In the genomic region with DNA sequence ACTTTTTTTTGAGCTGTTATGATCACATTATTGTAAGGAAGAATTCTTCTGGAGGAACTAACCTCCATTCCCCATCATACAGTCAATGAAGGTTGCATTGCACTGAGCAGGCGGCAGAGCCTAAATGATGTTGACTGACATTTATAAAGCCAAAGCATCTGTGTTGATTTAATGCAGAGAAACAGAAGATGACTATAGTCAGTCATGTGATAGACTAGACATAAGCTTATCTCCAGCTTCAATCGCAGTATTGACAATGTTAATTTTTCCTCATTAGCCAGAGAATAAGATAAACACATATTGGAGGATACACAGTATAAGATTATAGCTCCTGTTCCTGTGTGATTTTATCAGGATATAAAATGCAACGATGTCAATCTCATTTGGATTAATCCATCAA, we compare ENCODE assay signal across 25 cellular contexts.
"Had no signal": no experiment of that assay in that cellular context is flagged by ENCODE, and none has a peak within 500 bp of the region (broad histone marks: within the 10 kb centered on the region; RNA-seq: fewer than 3 reads in every experiment).

No MANE protein-coding gene starts in this region.

- ATAC-seq: gastrocnemius medialis; left lung; mucosa of descending colon; natural killer cell treated with Interleukin-12 subunit alpha and Interleukin-12 subunit beta and Interleukin-15 and Interleukin-18, amount 100 ng/mL, for 72 hours; pancreas; sciatic nerve; stimulated activated naive B cell treated with anti-CD40 and anti-IgM and Interleukin-4, amounts not matched to agents 10 μg/mL and 1 μg/mL and 100 μg/mL, for 72 hours; upper lobe of right lung had no signal

- DNase-seq: activated CD4-positive, alpha-beta memory T cell treated with anti-CD3 and anti-CD28 coated beads, Interleukin-2, amount 10 ng/mL, durations not matched to agents 7 days and 5 days; activated CD4-positive, alpha-beta T cell treated with anti-CD3 and anti-CD28 coated beads, Interleukin-2, amount 10 ng/mL, durations not matched to agents 7 days and 5 days; activated CD4-positive, CD25-positive, alpha-beta regulatory T cell treated with anti-CD3 and anti-CD28 coated beads, Interleukin-2, amount 50 U/mL, for 72 hours; activated CD8-positive, alpha-beta memory T cell treated with anti-CD3 and anti-CD28 coated beads, Interleukin-2, amount 50 U/mL, for 48 hours; activated gamma-delta T cell; activated naive CD4-positive, alpha-beta T cell treated with anti-CD3 and anti-CD28 coated beads, Interleukin-2, amount 10 ng/mL, durations not matched to agents 7 days and 5 days; activated T-cell treated with anti-CD3 and anti-CD28 coated beads, Interleukin-2, amount 50 U/mL, for 24 hours; amniotic stem cell; brain microvascular endothelial cell; dorsolateral prefrontal cortex; effector memory CD4-positive, alpha-beta T cell; gastrocnemius medialis; glutamatergic neuron; left lung; mucosa of descending colon; pancreas; small intestine; stimulated activated CD4-positive, alpha-beta T cell treated with anti-CD3 and anti-CD28 coated beads, Interleukin-1b, Interleukin-23, amount 100 ng/mL, for 48 hours; stimulated activated naive B cell treated with anti-CD40 and anti-IgM and Interleukin-4, amounts not matched to agents 10 μg/mL and 1 μg/mL and 100 μg/mL, for 72 hours; stomach; T1000; tibial artery; upper lobe of right lung had no signal
